Comparison of ENCODE assay signal across 14 cellular contexts in the genomic region with DNA sequence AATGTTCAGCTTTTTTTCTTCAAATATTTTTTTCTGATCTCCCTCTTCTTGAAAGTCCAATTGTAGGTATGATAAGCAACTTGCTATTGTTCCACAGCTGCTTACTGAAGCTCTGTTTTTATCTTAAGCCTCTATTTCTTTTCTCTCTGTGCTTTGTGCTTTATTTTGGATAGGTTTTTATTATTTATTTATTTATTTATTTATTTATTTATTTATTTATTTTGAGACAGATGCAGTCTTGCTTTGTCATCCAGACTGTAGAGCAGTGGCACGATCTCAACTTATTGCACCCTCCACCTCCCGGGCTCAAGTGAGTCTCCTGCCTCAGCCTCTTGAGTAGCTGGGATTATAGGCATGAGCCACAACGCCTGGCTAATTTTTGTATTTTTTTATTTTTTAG.
DNase-seq lines count a peak whose midpoint lies in the region; ATAC-seq and TF ChIP-seq lines count a peak whose summit lies in the region.
"Had no signal": no experiment of that assay in that cellular context is flagged by ENCODE, and none has a peak within 500 bp of the region (broad histone marks: within the 10 kb centered on the region; RNA-seq: fewer than 3 reads in every experiment).

No MANE protein-coding gene starts in this region.

- H3K79me2 ChIP-seq in fibroblast of lung (ENCODE audit: control insufficient read depth, insufficient read depth, low read length), result no peaks in the 10 kb centered on the region

- no peak overlapping the region for H3K4me3 ChIP-seq in Panc1 (ENCODE audit: low read depth in 2 of 2, low read length in 2 of 2)
- H3K4me3 ChIP-seq in fibroblast of lung (replicated peaks in 1 of 4; ENCODE audit: control extremely low read depth in 1 of 4, insufficient read depth in 1 of 4, low read depth in 3 of 4, low read length in 4 of 4), result no peak overlapping the region

- no peaks in the 10 kb centered on the region for H4K20me1 ChIP-seq in fibroblast of lung (ENCODE audit: control insufficient read depth, extremely low read depth, insufficient read depth, low read length)

- H3K4me2 ChIP-seq in fibroblast of lung (ENCODE audit: extremely low read depth, insufficient read depth, low read length), result peak overlapping the region; percentile 1
- H3K4me2 ChIP-seq: KMS-11 had no signal

- H3K4me1 Mint-ChIP-seq in HFFc6 (ENCODE audit: low read depth), result peaks cover 75% of the 10 kb centered on the region
- H3K4me1 Mint-ChIP-seq in type B pancreatic cell (ENCODE audit: unreplicated experiment), result peaks cover 22% of the 10 kb centered on the region

- ATAC-seq in Panc1, result no peak

- H3K9me3 ChIP-seq in Panc1 (ENCODE audit: control insufficient read depth, insufficient read depth, low read depth, low read length) (no peaks in the 10 kb centered on the region), fibroblast of lung (ENCODE audit: control insufficient read depth, insufficient read depth, low read depth, low read length) (no peaks in the 10 kb centered on the region)

- BruUV-seq in Panc1 (replicated peaks; lab: Mats Ljungman, UMichigan), result no TSS peak

- POLR2A ChIA-PET in Panc1 (lab: Charles Lee), result no interaction called here

- H3K4me3 Mint-ChIP-seq in HFFc6, result peak overlapping the region; percentile 54
- no peak overlapping the region for H3K4me3 Mint-ChIP-seq in type B pancreatic cell
- H3K4me3 Mint-ChIP-seq: B cell had no signal

- no peak overlapping the region for H3K9ac ChIP-seq in fibroblast of lung (ENCODE audit: insufficient read depth, low read length)
- H3K9ac ChIP-seq: KMS-11 had no signal

- no peak for TF ChIP-seq CTCF in HFFc6 (IDR thresholded peaks at IDR 0.05)
- no peak for TF ChIP-seq CTCF in Panc1 (IDR thresholded peaks at IDR 0.05)
- no peak for TF ChIP-seq CTCF in fibroblast of lung (conservative IDR thresholded peaks at IDR 0.05 in 1 of 2, IDR thresholded peaks at IDR 0.05 in 1 of 2; ENCODE audit: low read depth in 1 of 2, low read length in 2 of 2)
- TF ChIP-seq CTCF in type B pancreatic cell (conservative IDR thresholded peaks at IDR 0.05), result no peak

- H3K36me3 Mint-ChIP-seq in HFFc6 (ENCODE audit: low read depth), result peaks cover 14% of the 10 kb centered on the region
- peaks cover 10% of the 10 kb centered on the region for H3K36me3 Mint-ChIP-seq in type B pancreatic cell

- H3K27me3 ChIP-seq in Panc1 (ENCODE audit: control insufficient read depth, insufficient read depth, low read length), result no peaks in the 10 kb centered on the region
- no peaks in the 10 kb centered on the region for H3K27me3 ChIP-seq in fibroblast of lung (ENCODE audit: control insufficient read depth, insufficient read depth, low read length)

- DNase-seq in HFFc6 (no peak), Panc1 (ENCODE audit: low read depth, low spot score) (no peak), fibroblast of lung (ENCODE audit: low read depth in 2 of 2) (no peak), type B pancreatic cell (ENCODE audit: extremely low spot score, unreplicated experiment) (no peak), NCI-H2107 treated with DMSO at 0.1 percent for 48 hours (lab: John Stamatoyannopoulos, UW; ENCODE audit: unreplicated experiment) (no peak), NCI-H2227 treated with DMSO at 0.1 percent for 48 hours (lab: John Stamatoyannopoulos, UW) (no peak), AG08396 (ENCODE audit: low spot score) (no peak)
- DNase-seq: DMS 273 treated with DMSO at 0.1 percent for 48 hours, NCI-H1092, NCI-H1436 treated with DMSO at 0.1 percent for 48 hours, NCI-H2081, SHP77 had no signal

- in situ Hi-C loops in Panc1 (cut with HindIII; ENCODE audit: low pct_unique_long_range_greater_than_20kb, low sequenced_read_pairs), result no loop called here

- intact Hi-C loops in Panc1 (cut with micrococcal nuclease; ENCODE audit: unreplicated experiment), result no loop called here

- no peak overlapping the region for H2AFZ ChIP-seq in fibroblast of lung (ENCODE audit: low read length)

- H3K9me3 Mint-ChIP-seq in HFFc6, result no peaks in the 10 kb centered on the region
- H3K9me3 Mint-ChIP-seq in type B pancreatic cell, result no peaks in the 10 kb centered on the region

- H3K27ac Mint-ChIP-seq in HFFc6 (peak overlapping the region; percentile 52), type B pancreatic cell (peak overlapping the region; percentile 25)

- H3K36me3 ChIP-seq in Panc1 (ENCODE audit: control insufficient read depth, insufficient read depth, low read length) (no peaks in the 10 kb centered on the region), fibroblast of lung (ENCODE audit: control insufficient read depth, insufficient read depth, low read length) (no peaks in the 10 kb centered on the region)

- H3K27ac ChIP-seq in Panc1 (ENCODE audit: low read length), result peak overlapping the region; percentile 26
- no peak overlapping the region for H3K27ac ChIP-seq in fibroblast of lung (ENCODE audit: insufficient read depth, low read length)
- H3K27ac ChIP-seq: KMS-11 had no signal

- CTCF ChIA-PET in Panc1 (lab: Charles Lee), result no interaction called here

- no peaks in the 10 kb centered on the region; the same call in 1 of the 2 replicates for H3K27me3 Mint-ChIP-seq in HFFc6 (ENCODE audit: insufficient read depth)
- H3K27me3 Mint-ChIP-seq in type B pancreatic cell, result no peaks in the 10 kb centered on the region
- H3K27me3 Mint-ChIP-seq: B cell had no signal

- H3K4me1 ChIP-seq in Panc1 (ENCODE audit: control insufficient read depth, insufficient read depth, low read length) (peaks cover 7% of the 10 kb centered on the region), fibroblast of lung (ENCODE audit: control insufficient read depth, extremely low read depth, insufficient read depth, low read length) (peaks cover 11% of the 10 kb centered on the region)
